19 cellular contexts compared by ENCODE assay signal in genomic region chr5:16669776-16670175, GRCh38. TPM values are rescaled to one million over a fixed set of nuclear protein-coding genes. Genes with fewer than 3 reads are reported as not detected.
DNase-seq lines count a peak whose midpoint lies in the region; TF ChIP-seq lines count a peak whose summit lies in the region.
"Had no signal": no experiment of that assay in that cellular context is flagged by ENCODE, and none has a peak within 500 bp of the region (broad histone marks: within the 10 kb centered on the region; RNA-seq: fewer than 3 reads in every experiment).

No MANE protein-coding gene starts in this region.

- H3K4me3 ChIP-seq in astrocyte of the cerebellum (ENCODE audit: low read depth, low read length) (no peak overlapping the region), fibroblast of mammary gland (ENCODE audit: control insufficient read depth, low read depth, low read length) (no peak overlapping the region), osteoblast (ENCODE audit: insufficient read depth, low read length) (no peak overlapping the region)
- H3K4me3 ChIP-seq: uterus had no signal

- H4K20me1 ChIP-seq in osteoblast (ENCODE audit: insufficient read depth, low read length), result no peaks in the 10 kb centered on the region

- H3K36me3 ChIP-seq in osteoblast (ENCODE audit: insufficient read depth, low read length), result peaks cover 74% of the 10 kb centered on the region
- H3K36me3 ChIP-seq: uterus had no signal

- no peak overlapping the region for H3K4me2 ChIP-seq in osteoblast (ENCODE audit: insufficient read depth, low read length)

- no peak for TF ChIP-seq CTCF in astrocyte of the cerebellum (IDR thresholded peaks at IDR 0.05; ENCODE audit: low read depth, low read length, missing control alignments)
- no peak for TF ChIP-seq CTCF in fibroblast of mammary gland (conservative IDR thresholded peaks at IDR 0.05; ENCODE audit: control insufficient read depth, insufficient read depth, low read depth, low read length)
- TF ChIP-seq CTCF in osteoblast (IDR thresholded peaks at IDR 0.05; ENCODE audit: extremely low read depth, low read depth, low read length), result no peak

- H3K27ac ChIP-seq in osteoblast (ENCODE audit: low read depth, low read length), result peak overlapping the region; percentile 19
- H3K27ac ChIP-seq: uterus had no signal

- peaks cover 6% of the 10 kb centered on the region for H3K4me1 ChIP-seq in osteoblast (ENCODE audit: insufficient read depth, low read length)
- H3K4me1 ChIP-seq: uterus had no signal

- no peaks in the 10 kb centered on the region for H3K79me2 ChIP-seq in osteoblast (ENCODE audit: insufficient read depth, low read length)

- in situ Hi-C loops in astrocyte of the cerebellum (cut with HindIII; ENCODE audit: low sequenced_read_pairs), result loop anchor here (10.0 kb wide), 1 partner anchor 65 kb away; no protein-coding TSS in a partner anchor

- no peaks in the 10 kb centered on the region for H3K27me3 ChIP-seq in osteoblast (ENCODE audit: insufficient read depth, low read length)
- H3K27me3 ChIP-seq: uterus had no signal

- no peaks in the 10 kb centered on the region for H3K9me3 ChIP-seq in osteoblast (ENCODE audit: low read depth, low read length)
- H3K9me3 ChIP-seq: uterus had no signal

- DNase-seq in GM04503 (ENCODE audit: low read depth) (peak; percentile 18), astrocyte of the cerebellum (ENCODE audit: low read depth) (peak; percentile 34), fibroblast of mammary gland (ENCODE audit: low read depth) (peak; percentile 30), osteoblast (ENCODE audit: insufficient read length, low spot score, missing footprints) (peak; percentile 80), NCI-H510A (lab: John Stamatoyannopoulos, UW) (no peak), HuH-7.5 (ENCODE audit: low spot score) (no peak), middle frontal gyrus (ENCODE audit: extremely low spot score, low spot score) (no peak)
- DNase-seq in activated CD4-positive, alpha-beta T cell treated with anti-CD3 and anti-CD28 coated beads, Interleukin-2, amount 50 U/mL, for 48 hours, result no peak
- DNase-seq: ACHN; activated naive CD8-positive, alpha-beta T cell treated with anti-CD3 and anti-CD28 coated beads, Interleukin-2, amount 10 ng/mL, durations not matched to agents 7 days and 5 days; CD8-positive, alpha-beta memory T cell; central memory CD4-positive, alpha-beta T cell; DMS53; MM.1S; PC-3; SHP77 treated with DMSO at 0.1 percent for 48 hours; stimulated activated CD4-positive, alpha-beta T cell treated with anti-CD3 and anti-CD28 coated beads, Interleukin-4, amount 100 ng/mL, for 24 hours; T-helper 2 cell; uterus had no signal

- no peak overlapping the region for H2AFZ ChIP-seq in osteoblast (ENCODE audit: low read length)

RNA-seq across cellular contexts. Expression of gene RETREG1, which starts 53.0 kb away (rescaled TPM):
- total RNA-seq in osteoblast, result 8.3 TPM in 2 replicates

Comparison
In these comparisons a context has a peak if more than half of its experiments do, and no peak if none do; other contexts are left out.
1. DNase-seq: peak in GM04503 (single experiment), astrocyte of the cerebellum (single experiment), fibroblast of mammary gland (single experiment) and osteoblast (single experiment); none in NCI-H510A (single experiment), HuH-7.5 (single experiment), middle frontal gyrus (single experiment) and activated CD4-positive, alpha-beta T cell treated with anti-CD3 and anti-CD28 coated beads, Interleukin-2, amount 50 U/mL, for 48 hours (0 of 2).